In the genomic region with DNA sequence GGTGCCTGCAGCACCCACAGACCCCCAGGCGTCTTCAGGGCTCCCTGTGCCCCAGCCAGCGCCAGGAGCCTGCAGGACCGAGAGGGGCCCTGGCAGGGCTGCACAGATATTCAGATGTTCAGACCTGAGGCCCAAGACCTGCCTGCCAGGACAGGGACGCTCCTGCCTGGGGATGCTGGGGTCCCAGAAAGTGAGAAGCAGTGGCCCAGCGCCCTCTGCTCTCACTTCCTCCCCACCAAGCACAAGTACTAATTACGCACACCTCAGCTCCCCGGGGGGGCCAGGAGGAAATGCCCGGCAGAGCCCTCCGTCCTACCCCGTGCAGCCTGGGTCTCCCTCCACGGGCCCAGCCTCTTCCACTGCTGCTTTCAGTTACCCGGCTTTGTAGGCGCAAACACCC, we compare ENCODE assay signal across 1 cellular context.
TF ChIP-seq lines count a peak whose summit lies in the region.

No MANE protein-coding gene starts in this region.

TF ChIP-seq in HepG2, 621 proteins besides CTCF, POLR2A, EP300 and RAD21:
- TF ChIP-seq ZBTB7B (CRISPR knock-in tag; IDR thresholded peaks at IDR 0.05): no peak
- no peak for TF ChIP-seq ELF1 (CRISPR knock-in tag; IDR thresholded peaks at IDR 0.05)
- TF ChIP-seq, protein P1, sequence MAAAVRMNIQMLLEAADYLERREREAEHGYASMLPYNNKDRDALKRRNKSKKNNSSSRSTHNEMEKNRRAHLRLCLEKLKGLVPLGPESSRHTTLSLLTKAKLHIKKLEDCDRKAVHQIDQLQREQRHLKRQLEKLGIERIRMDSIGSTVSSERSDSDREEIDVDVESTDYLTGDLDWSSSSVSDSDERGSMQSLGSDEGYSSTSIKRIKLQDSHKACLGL (CRISPR knock-in tag; IDR thresholded peaks at IDR 0.05): no peak
- TF ChIP-seq, protein P2, sequence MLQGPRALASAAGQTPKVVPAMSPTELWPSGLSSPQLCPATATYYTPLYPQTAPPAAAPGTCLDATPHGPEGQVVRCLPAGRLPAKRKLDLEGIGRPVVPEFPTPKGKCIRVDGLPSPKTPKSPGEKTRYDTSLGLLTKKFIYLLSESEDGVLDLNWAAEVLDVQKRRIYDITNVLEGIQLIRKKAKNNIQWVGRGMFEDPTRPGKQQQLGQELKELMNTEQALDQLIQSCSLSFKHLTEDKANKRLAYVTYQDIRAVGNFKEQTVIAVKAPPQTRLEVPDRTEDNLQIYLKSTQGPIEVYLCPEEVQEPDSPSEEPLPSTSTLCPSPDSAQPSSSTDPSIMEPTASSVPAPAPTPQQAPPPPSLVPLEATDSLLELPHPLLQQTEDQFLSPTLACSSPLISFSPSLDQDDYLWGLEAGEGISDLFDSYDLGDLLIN (CRISPR knock-in tag; IDR thresholded peaks at IDR 0.05; ENCODE audit: borderline replicate concordance): no peak
- TF ChIP-seq PHF5A (CRISPR knock-in tag; IDR thresholded peaks at IDR 0.05; ENCODE audit: low read depth, unreplicated experiment): no peak
- TF ChIP-seq, protein P3, sequence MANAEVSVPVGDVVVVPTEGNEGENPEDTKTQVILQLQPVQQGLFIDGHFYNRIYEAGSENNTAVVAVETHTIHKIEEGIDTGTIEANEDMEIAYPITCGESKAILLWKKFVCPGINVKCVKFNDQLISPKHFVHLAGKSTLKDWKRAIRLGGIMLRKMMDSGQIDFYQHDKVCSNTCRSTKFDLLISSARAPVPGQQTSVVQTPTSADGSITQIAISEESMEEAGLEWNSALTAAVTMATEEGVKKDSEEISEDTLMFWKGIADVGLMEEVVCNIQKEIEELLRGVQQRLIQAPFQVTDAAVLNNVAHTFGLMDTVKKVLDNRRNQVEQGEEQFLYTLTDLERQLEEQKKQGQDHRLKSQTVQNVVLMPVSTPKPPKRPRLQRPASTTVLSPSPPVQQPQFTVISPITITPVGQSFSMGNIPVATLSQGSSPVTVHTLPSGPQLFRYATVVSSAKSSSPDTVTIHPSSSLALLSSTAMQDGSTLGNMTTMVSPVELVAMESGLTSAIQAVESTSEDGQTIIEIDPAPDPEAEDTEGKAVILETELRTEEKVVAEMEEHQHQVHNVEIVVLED (CRISPR knock-in tag; IDR thresholded peaks at IDR 0.05; ENCODE audit: borderline replicate concordance): no peak
- no peak for TF ChIP-seq SUZ12 (IDR thresholded peaks at IDR 0.05; ENCODE audit: low read depth, low read length)
- TF ChIP-seq TBX2 (CRISPR knock-in tag; IDR thresholded peaks at IDR 0.05; ENCODE audit: borderline replicate concordance): no peak
- TF ChIP-seq ZNF790 (CRISPR knock-in tag; IDR thresholded peaks at IDR 0.05; ENCODE audit: borderline replicate concordance): no peak
- no peak for TF ChIP-seq HNRNPH1 (optimal IDR thresholded peaks at IDR 0.05; ENCODE audit: low read depth, low read length)
- no peak for TF ChIP-seq NPAS2 (CRISPR knock-in tag; IDR thresholded peaks at IDR 0.05; ENCODE audit: borderline replicate concordance)
- TF ChIP-seq GFI1 (CRISPR knock-in tag; IDR thresholded peaks at IDR 0.05; ENCODE audit: borderline replicate concordance): no peak
- TF ChIP-seq CEBPG (CRISPR knock-in tag; IDR thresholded peaks at IDR 0.05): no peak
- TF ChIP-seq ZNF121 (CRISPR knock-in tag; IDR thresholded peaks at IDR 0.05): no peak
- TF ChIP-seq, protein P4, sequence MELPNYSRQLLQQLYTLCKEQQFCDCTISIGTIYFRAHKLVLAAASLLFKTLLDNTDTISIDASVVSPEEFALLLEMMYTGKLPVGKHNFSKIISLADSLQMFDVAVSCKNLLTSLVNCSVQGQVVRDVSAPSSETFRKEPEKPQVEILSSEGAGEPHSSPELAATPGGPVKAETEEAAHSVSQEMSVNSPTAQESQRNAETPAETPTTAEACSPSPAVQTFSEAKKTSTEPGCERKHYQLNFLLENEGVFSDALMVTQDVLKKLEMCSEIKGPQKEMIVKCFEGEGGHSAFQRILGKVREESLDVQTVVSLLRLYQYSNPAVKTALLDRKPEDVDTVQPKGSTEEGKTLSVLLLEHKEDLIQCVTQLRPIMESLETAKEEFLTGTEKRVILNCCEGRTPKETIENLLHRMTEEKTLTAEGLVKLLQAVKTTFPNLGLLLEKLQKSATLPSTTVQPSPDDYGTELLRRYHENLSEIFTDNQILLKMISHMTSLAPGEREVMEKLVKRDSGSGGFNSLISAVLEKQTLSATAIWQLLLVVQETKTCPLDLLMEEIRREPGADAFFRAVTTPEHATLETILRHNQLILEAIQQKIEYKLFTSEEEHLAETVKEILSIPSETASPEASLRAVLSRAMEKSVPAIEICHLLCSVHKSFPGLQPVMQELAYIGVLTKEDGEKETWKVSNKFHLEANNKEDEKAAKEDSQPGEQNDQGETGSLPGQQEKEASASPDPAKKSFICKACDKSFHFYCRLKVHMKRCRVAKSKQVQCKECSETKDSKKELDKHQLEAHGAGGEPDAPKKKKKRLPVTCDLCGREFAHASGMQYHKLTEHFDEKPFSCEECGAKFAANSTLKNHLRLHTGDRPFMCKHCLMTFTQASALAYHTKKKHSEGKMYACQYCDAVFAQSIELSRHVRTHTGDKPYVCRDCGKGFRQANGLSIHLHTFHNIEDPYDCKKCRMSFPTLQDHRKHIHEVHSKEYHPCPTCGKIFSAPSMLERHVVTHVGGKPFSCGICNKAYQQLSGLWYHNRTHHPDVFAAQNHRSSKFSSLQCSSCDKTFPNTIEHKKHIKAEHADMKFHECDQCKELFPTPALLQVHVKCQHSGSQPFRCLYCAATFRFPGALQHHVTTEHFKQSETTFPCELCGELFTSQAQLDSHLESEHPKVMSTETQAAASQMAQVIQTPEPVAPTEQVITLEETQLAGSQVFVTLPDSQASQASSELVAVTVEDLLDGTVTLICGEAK (IDR thresholded peaks at IDR 0.05): no peak
- TF ChIP-seq, protein P4 (CRISPR knock-in tag; IDR thresholded peaks at IDR 0.05): no peak
TF ChIP-seq in HepG2: peak in this region for 0.
